Comparison of ENCODE assay signal across 26 cellular contexts in the genomic region with DNA sequence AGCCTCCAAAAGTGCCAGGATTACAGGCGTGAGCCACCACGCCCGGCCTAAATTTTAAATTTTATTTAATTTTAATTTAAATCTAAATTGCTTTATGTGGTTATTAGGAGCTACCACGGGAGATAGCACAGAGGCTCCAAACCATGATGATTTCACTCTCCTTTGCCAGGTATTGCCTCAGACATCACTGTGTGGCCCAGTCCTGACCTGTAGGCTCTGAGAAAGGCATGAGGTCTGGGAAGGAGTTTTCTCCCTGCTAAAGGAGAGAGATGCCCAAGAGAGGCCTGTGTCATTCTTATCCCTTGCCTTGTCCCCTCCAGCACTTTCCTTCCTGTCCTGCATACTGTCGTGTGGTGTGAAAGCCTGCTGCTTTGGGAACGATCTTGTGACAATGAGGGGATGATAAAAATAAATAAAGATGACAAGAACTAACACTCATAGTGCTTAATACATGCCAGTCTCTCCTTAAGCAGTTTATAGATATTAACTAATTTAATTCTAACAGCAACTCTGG. TPM values are rescaled to one million over a fixed set of nuclear protein-coding genes. Genes with fewer than 3 reads are reported as not detected.
DNase-seq lines count a peak whose midpoint lies in the region; TF ChIP-seq lines count a peak whose summit lies in the region.
"Had no signal": no experiment of that assay in that cellular context is flagged by ENCODE, and none has a peak within 500 bp of the region (broad histone marks: within the 10 kb centered on the region; RNA-seq: fewer than 3 reads in every experiment).

No MANE protein-coding gene starts in this region.

- no peak for TF ChIP-seq POLR2A in prostate gland (IDR thresholded peaks at IDR 0.05)

- no peaks in the 10 kb centered on the region for H3K9me3 Mint-ChIP-seq in neural crest cell
- H3K9me3 Mint-ChIP-seq: neural progenitor cell had no signal

- H3K27ac Mint-ChIP-seq in neural crest cell (ENCODE audit: unreplicated experiment), result peak overlapping the region; percentile 71
- H3K27ac Mint-ChIP-seq: activated CD8-positive, alpha-beta T cell treated with anti-CD3 and anti-CD28 coated beads, Interleukin-2, amount 10 ng/mL, durations not matched to agents 7 days and 5 days; neural progenitor cell had no signal

- H3K27me3 Mint-ChIP-seq in neural crest cell (ENCODE audit: low read depth), result no peaks in the 10 kb centered on the region
- H3K27me3 Mint-ChIP-seq: activated CD4-positive, alpha-beta T cell treated with anti-CD3 and anti-CD28 coated beads for 36 hours; activated naive CD8-positive, alpha-beta T cell had no signal

- CTCF ChIA-PET in AG04450 (lab: Charles Lee) (interaction anchor here (0.6 to 2.1 kb wide), 4 partner anchors 10 to 442 kb away, joined by 3 to 13 read pairs (median 8); no protein-coding TSS in a partner anchor), RWPE1 (lab: Yijun Ruan, JAX) (interaction anchor here (1.9 kb wide), 1 partner anchor 10 kb away, joined by 9 read pairs; no protein-coding TSS in a partner anchor)

- H3K4me3 ChIP-seq in AG04450 (ENCODE audit: low read depth, low read length) (no peak overlapping the region), prostate gland (no peak overlapping the region), H7 (ENCODE audit: insufficient read depth, low read depth, low read length) (no peak overlapping the region)
- H3K4me3 ChIP-seq: heart left ventricle, lower lobe of right lung, neural progenitor cell, right lobe of liver had no signal

- no peaks in the 10 kb centered on the region for H3K36me3 Mint-ChIP-seq in neural crest cell (ENCODE audit: low read depth)
- H3K36me3 Mint-ChIP-seq: activated naive CD8-positive, alpha-beta T cell had no signal

- intact Hi-C loops in prostate gland (cut with DNase I), result no loop called here

- no peaks in the 10 kb centered on the region for H3K36me3 ChIP-seq in prostate gland
- no peaks in the 10 kb centered on the region for H3K36me3 ChIP-seq in H7 (replicated peaks; ENCODE audit: control insufficient read depth, insufficient read depth, low read length)
- H3K36me3 ChIP-seq: heart left ventricle, lower lobe of right lung, neural progenitor cell, right lobe of liver had no signal

- POLR2A ChIA-PET in AG04450 (lab: Yijun Ruan, JAX) (interaction anchor here (0.7 to 1.5 kb wide), 7 partner anchors 9 to 244 kb away, joined by 3 to 11 read pairs (median 5); a partner anchor contains a TSS), RWPE1 (lab: Yijun Ruan, JAX; ENCODE audit: low non-redundant PET) (no interaction called here)

- H3K27ac ChIP-seq in AG04450 (ENCODE audit: low read depth, low read length) (peak overlapping the region; percentile 96), RWPE1 (peak overlapping the region; percentile 2; the same call in 1 of the 2 replicates), epithelial cell of prostate (peak overlapping the region; percentile 89), prostate gland (no peak overlapping the region)
- H3K27ac ChIP-seq: heart left ventricle, KMS-11, lower lobe of right lung, neural progenitor cell, right lobe of liver had no signal

- no peaks in the 10 kb centered on the region for H3K27me3 ChIP-seq in AG04450 (ENCODE audit: control insufficient read depth, insufficient read depth, low read length)
- H3K27me3 ChIP-seq in prostate gland (replicated peaks; ENCODE audit: insufficient read depth), result no peaks in the 10 kb centered on the region
- no peaks in the 10 kb centered on the region for H3K27me3 ChIP-seq in H7 (ENCODE audit: control insufficient read depth, insufficient read depth, low read length)
- H3K27me3 ChIP-seq: heart left ventricle, neural progenitor cell, right lobe of liver had no signal

- 94% methylated on average over 6 of the region's 6 CpGs for WGBS in prostate gland

- H3K9me3 ChIP-seq in AG04450 (ENCODE audit: control insufficient read depth, insufficient read depth, low read length) (no peaks in the 10 kb centered on the region), prostate gland (no peaks in the 10 kb centered on the region)
- H3K9me3 ChIP-seq: heart left ventricle, lower lobe of right lung, right lobe of liver had no signal

- no peak for TF ChIP-seq CTCF in AG04450 (IDR thresholded peaks at IDR 0.05; ENCODE audit: low read depth, low read length)
- no peak for TF ChIP-seq CTCF in RWPE1 (conservative IDR thresholded peaks at IDR 0.05; ENCODE audit: low read depth)
- no peak for TF ChIP-seq CTCF in neural crest cell (conservative IDR thresholded peaks at IDR 0.05)
- no peak for TF ChIP-seq CTCF in prostate gland (IDR thresholded peaks at IDR 0.05)

- no peak for DNase-seq in AG04450 (ENCODE audit: low read depth, low spot score)
- DNase-seq in RWPE1 (ENCODE audit: low spot score), result no peak
- DNase-seq in epithelial cell of prostate (ENCODE audit: low read depth, low spot score), result no peak
- no peak for DNase-seq in neural crest cell (ENCODE audit: low read depth, low spot score)
- DNase-seq in SW480 (ENCODE audit: low spot score), result no peak
- DNase-seq in prostate gland (ENCODE audit: low spot score), result no peak
- no peak for DNase-seq in stimulated activated CD4-positive, alpha-beta T cell treated with anti-CD3 and anti-CD28 coated beads, Interleukin-4, amount 100 ng/mL, for 24 hours
- DNase-seq in H7, result no peak
- DNase-seq: activated CD8-positive, alpha-beta T cell treated with anti-CD3 and anti-CD28 coated beads, Interleukin-2, amount 10 ng/mL, durations not matched to agents 7 days and 5 days; activated T-cell treated with anti-CD3 and anti-CD28 coated beads for 4 hours; aorta; C1 segment of cervical spinal cord; central memory CD4-positive, alpha-beta T cell; COR-L47; GDM1; heart left ventricle; lower lobe of right lung; NCI-H1436 treated with DMSO at 0.1 percent for 48 hours; NCI-H2107; NCI-H446; right lobe of liver; stimulated activated naive CD4-positive, alpha-beta T cell had no signal

- H3K4me3 Mint-ChIP-seq in neural crest cell, result no peak overlapping the region
- H3K4me3 Mint-ChIP-seq: activated CD4-positive, alpha-beta T cell treated with anti-CD3 and anti-CD28 coated beads for 36 hours; activated CD8-positive, alpha-beta T cell treated with anti-CD3 and anti-CD28 coated beads, Interleukin-2, amount 10 ng/mL, durations not matched to agents 7 days and 5 days; activated naive CD8-positive, alpha-beta T cell; neural progenitor cell had no signal

- no peaks in the 10 kb centered on the region for H3K4me1 ChIP-seq in prostate gland (replicated peaks)
- H3K4me1 ChIP-seq: neural progenitor cell, right lobe of liver had no signal

- H3K4me1 Mint-ChIP-seq in neural crest cell, result no peaks in the 10 kb centered on the region

RNA-seq across cellular contexts. Expression of a gene that starts 37.0 kb away (rescaled TPM):
- polyA plus RNA-seq in AG04450 (2011; rRNA removed), result 181 and 227 TPM in 2 replicates
- polyA minus RNA-seq in AG04450 (2011; rRNA and poly(A)+ RNA removed), result 32.9 and 47.9 TPM in 2 replicates
- total RNA-seq in neural crest cell, result 99.5 and 100 TPM in 2 replicates
- total RNA-seq in prostate gland, result 100 to 1,000 TPM; 142 to 346 TPM
- total RNA-seq in H7 (2014; rRNA removed; shearing (Covaris generic)), result 144 and 153 TPM in 2 replicates
- total RNA-seq: activated CD8-positive, alpha-beta T cell treated with anti-CD3 and anti-CD28 coated beads, Interleukin-2, amount 10 ng/mL, durations not matched to agents 7 days and 5 days had no signal

Comparison
In these comparisons a context has a peak if more than half of its experiments do, and no peak if none do; other contexts are left out.
1. H3K27ac ChIP-seq: peak in AG04450 (single experiment), RWPE1 (single experiment) and epithelial cell of prostate (single experiment); none in prostate gland (0 of 2).